ENCODE assay signal across 21 cellular contexts in the genomic region with DNA sequence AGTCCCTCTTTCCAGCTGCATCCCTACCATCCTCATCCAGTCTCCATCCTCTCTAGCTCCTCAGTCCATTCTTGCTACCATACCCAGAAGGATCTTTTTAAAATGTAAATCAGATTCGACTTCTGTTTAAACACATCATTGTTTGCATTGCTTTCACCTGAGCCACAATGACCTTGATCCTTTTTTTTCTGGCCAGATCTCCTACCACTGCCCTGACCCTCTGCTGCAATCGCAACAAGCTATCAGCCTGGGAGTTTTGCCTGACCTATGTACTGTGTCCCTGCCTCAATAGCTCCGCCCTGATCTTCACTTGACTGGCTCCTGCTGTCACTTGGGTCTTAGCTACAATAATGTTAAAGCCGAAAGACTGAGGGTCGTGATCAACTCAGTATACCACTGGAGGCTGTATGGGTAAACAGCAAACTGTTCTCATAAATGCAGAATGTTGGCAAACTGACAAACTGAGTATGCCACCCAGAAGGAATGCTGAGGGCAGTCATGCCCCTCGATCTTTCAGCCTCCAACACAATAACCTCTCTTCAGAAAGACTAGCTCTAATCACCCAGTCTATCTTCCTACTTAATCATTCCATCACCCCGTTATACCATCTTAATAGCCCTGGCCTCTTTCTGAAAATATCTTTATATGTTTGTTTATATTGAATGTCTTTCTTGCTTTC. TPM values are rescaled to one million over a fixed set of nuclear protein-coding genes. Genes with fewer than 3 reads are reported as not detected.
DNase-seq lines count a peak whose midpoint lies in the region; ATAC-seq, FAIRE-seq and TF ChIP-seq lines count a peak whose summit lies in the region.
"Had no signal": no experiment of that assay in that cellular context is flagged by ENCODE, and none has a peak within 500 bp of the region (broad histone marks: within the 10 kb centered on the region; RNA-seq: fewer than 3 reads in every experiment).

No MANE protein-coding gene starts in this region.

- no peak for FAIRE-seq in urothelium cell line (lab: Jason Lieb, UNC)
- FAIRE-seq: GM18507, GM19239 had no signal

- no peak overlapping the region for H3K27ac ChIP-seq in CD4-positive, CD25-positive, alpha-beta regulatory T cell (ENCODE audit: insufficient read depth, low read length, poor library complexity, severe bottlenecking)
- H3K27ac ChIP-seq in IMR-90 (ENCODE audit: insufficient read depth, low read length) (no peak overlapping the region), brain microvascular endothelial cell (no peak overlapping the region)
- no peak overlapping the region for H3K27ac ChIP-seq in naive thymus-derived CD4-positive, alpha-beta T cell (ENCODE audit: low read depth, low read length)
- H3K27ac ChIP-seq: esophagus muscularis mucosa, heart right ventricle, RWPE1, transverse colon had no signal

- H3K27me3 ChIP-seq in CD4-positive, CD25-positive, alpha-beta regulatory T cell (ENCODE audit: control insufficient read depth, insufficient read depth, low read length): no peaks in the 10 kb centered on the region
- no peaks in the 10 kb centered on the region for H3K27me3 ChIP-seq in IMR-90 (ENCODE audit: control insufficient read depth, insufficient read depth, low read length)
- no peaks in the 10 kb centered on the region for H3K27me3 ChIP-seq in naive thymus-derived CD4-positive, alpha-beta T cell (ENCODE audit: control insufficient read depth in 2 of 2, insufficient read depth in 2 of 2, low read length in 2 of 2)
- H3K27me3 ChIP-seq in brain microvascular endothelial cell (replicated peaks): no peaks in the 10 kb centered on the region
- H3K27me3 ChIP-seq: esophagus muscularis mucosa, heart right ventricle, transverse colon had no signal

- WGBS in IMR-90 (ENCODE audit: extremely low coverage in 2 of 2, insufficient read length in 1 of 2), 2 experiments: 68 to 100% methylated on average over 1 to 2 of the region's 7 CpGs

- H3K4me1 Mint-ChIP-seq in CD4-positive, CD25-positive, alpha-beta regulatory T cell: peaks cover 15 to 49% (median 26%) of the 10 kb centered on the region in 4 donors
- H3K4me1 Mint-ChIP-seq in chondrocyte (ENCODE audit: low read depth): peaks cover 21% of the 10 kb centered on the region
- peaks cover 7 to 33% (median 26%) of the 10 kb centered on the region in 7 donors for H3K4me1 Mint-ChIP-seq in naive thymus-derived CD4-positive, alpha-beta T cell

- H3K18ac ChIP-seq in IMR-90 (ENCODE audit: low read depth, low read length): no peak overlapping the region

- dilution Hi-C loops in IMR-90 (cut with HindIII; ENCODE audit: low sequenced_read_pairs, unreplicated experiment): no loop called here

- H2AK5ac ChIP-seq in IMR-90 (ENCODE audit: low read depth, low read length): no peak overlapping the region

- H4K91ac ChIP-seq in IMR-90 (ENCODE audit: insufficient read depth, low read depth, low read length): no peak overlapping the region

- no TSS peak for BruUV-seq in IMR-90 (replicated peaks; lab: Mats Ljungman, UMichigan)

- intact Hi-C loops in IMR-90 (cut with micrococcal nuclease): no loop called here
- intact Hi-C loops in naive thymus-derived CD4-positive, alpha-beta T cell (cut with micrococcal nuclease): loop anchor here (5.0 to 10.0 kb wide), 5 partner anchors 563 to 1679 kb away; partner anchors contain the start of genes STAM2 (in 2 of the 2), ARL5A (in 1 of the 2), ARL6IP6 (in 1 of the 2) and MMADHC (in 1 of the 2)

- no peak for TF ChIP-seq RAD21 in IMR-90 (IDR thresholded peaks at IDR 0.05; ENCODE audit: low read length)

- H3K27me3 Mint-ChIP-seq in CD4-positive, CD25-positive, alpha-beta regulatory T cell: peaks cover 6% of the 10 kb centered on the region
- no peaks in the 10 kb centered on the region for H3K27me3 Mint-ChIP-seq in chondrocyte (ENCODE audit: low read depth)
- no peaks in the 10 kb centered on the region for H3K27me3 Mint-ChIP-seq in naive thymus-derived CD4-positive, alpha-beta T cell

- peaks cover 0 to 10% of the 10 kb centered on the region in 2 experiments; a peak in 1 of 4 replicates for H3K79me1 ChIP-seq in IMR-90 (ENCODE audit: low read depth in 1 of 2, low read length in 2 of 2)

- TF ChIP-seq POLR2A in IMR-90 (IDR thresholded peaks at IDR 0.05; ENCODE audit: low read depth, low read length): no peak

- no peak overlapping the region for H2BK120ac ChIP-seq in IMR-90 (ENCODE audit: low read depth, low read length)

- TF ChIP-seq CTCF in IMR-90 (conservative IDR thresholded peaks at IDR 0.05; ENCODE audit: low read depth, low read length) (no peak), chondrocyte (IDR thresholded peaks at IDR 0.05) (no peak), brain microvascular endothelial cell (IDR thresholded peaks at IDR 0.05; ENCODE audit: low read depth, low read length, missing control alignments) (no peak)

- H3K23ac ChIP-seq in IMR-90 (ENCODE audit: low read depth, low read length): 0 out of 2 replicates have a peak overlapping the region, but pooled peaks have one; percentile 12

- in situ Hi-C loops in IMR-90 (cut with MboI; ENCODE audit: low sequenced_read_pairs): loop anchor here (10.0 kb wide), 1 partner anchor 151 kb away; no protein-coding TSS in a partner anchor
- in situ Hi-C loops in brain microvascular endothelial cell (cut with HindIII; ENCODE audit: low pct_ligation_motif_present, low sequenced_read_pairs): no loop called here

- no peaks in the 10 kb centered on the region for H3K9me1 ChIP-seq in IMR-90 (ENCODE audit: insufficient read depth, low read length)

- H3K9me3 ChIP-seq in CD4-positive, CD25-positive, alpha-beta regulatory T cell (ENCODE audit: control insufficient read depth in 2 of 2, low read length in 2 of 2): no peaks in the 10 kb centered on the region
- H3K9me3 ChIP-seq in IMR-90 (ENCODE audit: control insufficient read depth, insufficient read depth, low read length): no peaks in the 10 kb centered on the region
- no peaks in the 10 kb centered on the region for H3K9me3 ChIP-seq in naive thymus-derived CD4-positive, alpha-beta T cell (ENCODE audit: control insufficient read depth in 2 of 3, low read length in 3 of 3)
- H3K9me3 ChIP-seq: esophagus muscularis mucosa, transverse colon had no signal

- H3K36me3 Mint-ChIP-seq in CD4-positive, CD25-positive, alpha-beta regulatory T cell: peaks cover 3% of the 10 kb centered on the region
- peaks cover 4% of the 10 kb centered on the region for H3K36me3 Mint-ChIP-seq in chondrocyte (ENCODE audit: low read depth)
- H3K36me3 Mint-ChIP-seq in naive thymus-derived CD4-positive, alpha-beta T cell: peaks cover 0 to 21% (median 3%) of the 10 kb centered on the region in 5 donors

- no peak overlapping the region for H2AK9ac ChIP-seq in IMR-90 (replicated peaks; ENCODE audit: low read depth, low read length, poor library complexity)

- no peak overlapping the region for H2BK20ac ChIP-seq in IMR-90 (ENCODE audit: low read depth, low read length)

- no peak overlapping the region for H4K8ac ChIP-seq in IMR-90 (ENCODE audit: low read depth in 2 of 2, low read length in 2 of 2)

- H4K5ac ChIP-seq in IMR-90 (ENCODE audit: low read depth, low read length): no peak overlapping the region

- H3K9ac ChIP-seq in IMR-90 (ENCODE audit: low read depth, low read length): no peak overlapping the region

- no peak overlapping the region for H2BK15ac ChIP-seq in IMR-90 (ENCODE audit: low read depth, low read length)

- ATAC-seq in CD4-positive, CD25-positive, alpha-beta regulatory T cell (ENCODE audit: low read depth in 2 of 2): no peak
- no peak for ATAC-seq in IMR-90 (ENCODE audit: low read depth)
- no peak for ATAC-seq in naive thymus-derived CD4-positive, alpha-beta T cell
- ATAC-seq in HG02610 (IDR thresholded peaks at IDR 0.05; ENCODE audit: unreplicated experiment): no peak
- no peak for ATAC-seq in HG03280 (IDR thresholded peaks at IDR 0.05; ENCODE audit: unreplicated experiment)
- ATAC-seq: heart right ventricle, sciatic nerve had no signal

- no peak overlapping the region for H3K4ac ChIP-seq in IMR-90 (ENCODE audit: low read depth, low read length)

- DNase-seq in CD4-positive, CD25-positive, alpha-beta regulatory T cell: no peak
- DNase-seq in IMR-90: no peak
- DNase-seq in chondrocyte (ENCODE audit: low spot score): no peak
- DNase-seq in naive thymus-derived CD4-positive, alpha-beta T cell: no peak
- DNase-seq in urothelium cell line (ENCODE audit: low spot score): no peak
- DNase-seq in brain microvascular endothelial cell: no peak
- DNase-seq: anterior cingulate cortex; dermis blood vessel endothelial cell; heart right ventricle; NCI-H2029 treated with DMSO at 0.1 percent for 48 hours; NCI-H774; stimulated activated CD4-positive, alpha-beta T cell treated with anti-CD3 and anti-CD28 coated beads, Interleukin-4, amount 100 ng/mL, for 4 hours; transverse colon had no signal

- POLR2A ChIA-PET in IMR-90 (lab: Charles Lee; ENCODE audit: unreplicated experiment): no interaction called here
- POLR2A ChIA-PET in naive thymus-derived CD4-positive, alpha-beta T cell (lab: Charles Lee): interaction anchor here (0.9 to 5.4 kb wide), 3 partner anchors 17 to 1453 kb away, joined by 4 to 92 read pairs (median 17); partner anchors contain the start of genes NMI and PRPF40A

- no peak overlapping the region for H3K56ac ChIP-seq in IMR-90 (ENCODE audit: extremely low read depth, insufficient read depth, low read length)

- H2AFZ ChIP-seq in IMR-90 (replicated peaks; ENCODE audit: low read length, poor library complexity): peak overlapping the region; percentile 27

- H3K36me3 ChIP-seq in CD4-positive, CD25-positive, alpha-beta regulatory T cell (ENCODE audit: control insufficient read depth, insufficient read depth, low read length): no peaks in the 10 kb centered on the region
- H3K36me3 ChIP-seq in IMR-90 (ENCODE audit: control insufficient read depth, insufficient read depth, low read length) (no peaks in the 10 kb centered on the region), brain microvascular endothelial cell (replicated peaks) (no peaks in the 10 kb centered on the region)
- H3K36me3 ChIP-seq in naive thymus-derived CD4-positive, alpha-beta T cell (ENCODE audit: control insufficient read depth in 2 of 3, insufficient read depth in 3 of 3, low read length in 3 of 3): peaks cover 0 to 4% (median 0%) of the 10 kb centered on the region in 3 experiments
- H3K36me3 ChIP-seq: esophagus muscularis mucosa, heart right ventricle, transverse colon had no signal

- peaks cover 16% of the 10 kb centered on the region for H3K4me1 ChIP-seq in CD4-positive, CD25-positive, alpha-beta regulatory T cell (ENCODE audit: control insufficient read depth, insufficient read depth, low read length, poor library complexity, severe bottlenecking)
- peaks cover 6% of the 10 kb centered on the region for H3K4me1 ChIP-seq in IMR-90 (ENCODE audit: control insufficient read depth, insufficient read depth, low read length)
- no peaks in the 10 kb centered on the region for H3K4me1 ChIP-seq in naive thymus-derived CD4-positive, alpha-beta T cell (ENCODE audit: control insufficient read depth in 2 of 2, insufficient read depth in 2 of 2, low read length in 2 of 2)

- H3K27ac Mint-ChIP-seq in CD4-positive, CD25-positive, alpha-beta regulatory T cell: peak overlapping the region; percentile 25 to 76 (median 55)
- H3K27ac Mint-ChIP-seq in chondrocyte (ENCODE audit: unreplicated experiment): peak overlapping the region; percentile 28
- peak overlapping the region in 7 of 9 donors; percentile 0 to 84 (median 43) for H3K27ac Mint-ChIP-seq in naive thymus-derived CD4-positive, alpha-beta T cell
- H3K27ac Mint-ChIP-seq: activated T-helper 1 cell treated with anti-CD3 and anti-CD28 coated beads, Interleukin-12 subunit alpha, Interleukin-12 subunit beta, Interleukin-2, Interleukin-4 antibody, amounts not matched to agents 30 ng/mL and 10 ng/mL and 1 ng/mL, durations not matched to agents 14 hours and 24 hours and 36 hours had no signal

- no peak overlapping the region for H3K4me2 ChIP-seq in IMR-90 (ENCODE audit: low read depth, low read length)

- 0 out of 2 replicates have a peak overlapping the region, but pooled peaks have one; percentile 4 for H3K14ac ChIP-seq in IMR-90 (replicated peaks; ENCODE audit: low read depth, low read length)

- CTCF ChIA-PET in IMR-90 (lab: Yijun Ruan, JAX): no interaction called here
- CTCF ChIA-PET in naive thymus-derived CD4-positive, alpha-beta T cell (lab: Charles Lee): no interaction called here

- H3K4me3 Mint-ChIP-seq in CD4-positive, CD25-positive, alpha-beta regulatory T cell: peak overlapping the region; percentile 32 to 83 (median 54)
- no peak overlapping the region for H3K4me3 Mint-ChIP-seq in chondrocyte (ENCODE audit: unreplicated experiment)
- H3K4me3 Mint-ChIP-seq in naive thymus-derived CD4-positive, alpha-beta T cell: peak overlapping the region in 3 of 10 donors; percentile 0 to 41 (median 24)
- H3K4me3 Mint-ChIP-seq: activated T-helper 1 cell treated with anti-CD3 and anti-CD28 coated beads, Interleukin-12 subunit alpha, Interleukin-12 subunit beta, Interleukin-2, Interleukin-4 antibody, amounts not matched to agents 30 ng/mL and 10 ng/mL and 1 ng/mL, durations not matched to agents 14 hours and 24 hours and 36 hours had no signal

- peaks cover 0 to 2% (median 0%) of the 10 kb centered on the region in 7 donors for H3K9me3 Mint-ChIP-seq in CD4-positive, CD25-positive, alpha-beta regulatory T cell
- H3K9me3 Mint-ChIP-seq in chondrocyte (ENCODE audit: low read depth): peaks cover 6% of the 10 kb centered on the region
- H3K9me3 Mint-ChIP-seq in naive thymus-derived CD4-positive, alpha-beta T cell: peaks cover 0 to 4% (median 0%) of the 10 kb centered on the region in 11 donors
- H3K9me3 Mint-ChIP-seq: activated T-helper 1 cell treated with anti-CD3 and anti-CD28 coated beads, Interleukin-12 subunit alpha, Interleukin-12 subunit beta, Interleukin-2, Interleukin-4 antibody, amounts not matched to agents 30 ng/mL and 10 ng/mL and 1 ng/mL, durations not matched to agents 14 hours and 24 hours and 36 hours had no signal

- no peak overlapping the region for H3K4me3 ChIP-seq in CD4-positive, CD25-positive, alpha-beta regulatory T cell (ENCODE audit: low read depth, low read length)
- H3K4me3 ChIP-seq in IMR-90 (ENCODE audit: insufficient read depth, low read depth, low read length): no peak overlapping the region
- H3K4me3 ChIP-seq in naive thymus-derived CD4-positive, alpha-beta T cell (ENCODE audit: low read length): no peak overlapping the region
- H3K4me3 ChIP-seq in brain microvascular endothelial cell (ENCODE audit: low read depth, low read length): no peak overlapping the region
- H3K4me3 ChIP-seq: esophagus muscularis mucosa, heart right ventricle, transverse colon had no signal

- H4K20me1 ChIP-seq in IMR-90 (ENCODE audit: insufficient read depth, low read length): no peaks in the 10 kb centered on the region

- no peak overlapping the region for H2BK5ac ChIP-seq in IMR-90 (ENCODE audit: low read depth, low read length, poor library complexity, severe bottlenecking)

RNA-seq across cellular contexts. Expression of gene RBM43, which starts 2.6 kb away (rescaled TPM):
- total RNA-seq in CD4-positive, CD25-positive, alpha-beta regulatory T cell: 12.3 TPM
- polyA plus RNA-seq in CD4-positive, CD25-positive, alpha-beta regulatory T cell: 1 to 10 TPM; 4.2 to 6.9 (median 5.3) TPM
- total RNA-seq in IMR-90 (2012; rRNA removed): 1.6 and 2.5 TPM in 2 replicates
- 3.1 and 3.6 TPM in 2 replicates for polyA plus RNA-seq in IMR-90 (2012; rRNA removed)
- polyA plus RNA-seq in IMR-90 (2012; cell fraction: cytosol; rRNA removed): 0.82 and 1.1 TPM in 2 replicates
- 0.67 and 2.1 TPM in 2 replicates for polyA plus RNA-seq in IMR-90 (2012; cell fraction: nucleus; rRNA removed; ENCODE audit: low replicate concordance)
- 5.0 to 5.6 TPM (median 5.4 TPM) in 3 replicates for total RNA-seq in chondrocyte
- total RNA-seq in naive thymus-derived CD4-positive, alpha-beta T cell: 10 to 100 TPM in 4 of 5 experiments, 1 to 10 TPM in 1; 6.4 to 19.2 (median 15.7) TPM
- polyA plus RNA-seq in naive thymus-derived CD4-positive, alpha-beta T cell: 1 to 10 TPM; 4.9 to 6.0 TPM

RNA-seq across cellular contexts. Expression of gene NMI, which starts 25.2 kb away (rescaled TPM):
- total RNA-seq in CD4-positive, CD25-positive, alpha-beta regulatory T cell: 21.1 TPM
- 10 to 100 TPM; 34.3 to 57.8 (median 47.4) TPM for polyA plus RNA-seq in CD4-positive, CD25-positive, alpha-beta regulatory T cell
- total RNA-seq in IMR-90 (2012; rRNA removed): 2.3 and 5.8 TPM in 2 replicates
- polyA plus RNA-seq in IMR-90 (2012; rRNA removed): 4.0 and 5.2 TPM in 2 replicates
- polyA plus RNA-seq in IMR-90 (2012; cell fraction: cytosol; rRNA removed): 1.9 and 3.3 TPM in 2 replicates
- polyA plus RNA-seq in IMR-90 (2012; cell fraction: nucleus; rRNA removed; ENCODE audit: low replicate concordance): 0.90 and 2.6 TPM in 2 replicates
- 9.4 to 11.7 TPM (median 9.9 TPM) in 3 replicates for total RNA-seq in chondrocyte
- 10 to 100 TPM; 14.9 to 69.9 (median 29.3) TPM for total RNA-seq in naive thymus-derived CD4-positive, alpha-beta T cell
- polyA plus RNA-seq in naive thymus-derived CD4-positive, alpha-beta T cell: 10 to 100 TPM; 28.8 to 51.4 TPM
